17 cellular contexts compared by ENCODE assay signal in the genomic region with DNA sequence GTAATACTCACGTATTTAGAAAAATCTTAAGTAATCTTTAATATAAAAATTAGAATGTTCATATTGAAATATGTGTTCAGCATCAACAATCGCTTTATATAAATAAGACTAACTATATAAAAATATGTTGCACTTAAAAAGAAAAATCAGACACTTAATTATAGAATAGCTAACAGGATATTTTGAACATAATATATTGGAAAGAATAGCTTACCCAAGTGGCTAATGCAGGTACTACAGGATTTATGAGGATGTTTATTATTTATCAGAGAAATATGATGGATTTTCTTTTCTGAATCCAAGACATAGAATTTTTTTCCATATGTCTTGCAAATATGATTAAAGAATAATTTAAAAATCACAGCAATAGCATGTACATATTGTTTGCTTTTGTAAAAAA.
A peak's percentile ranks its signal among the peaks of the same experiment; 100 is the strongest.
DNase-seq lines count a peak whose midpoint lies in the region; TF ChIP-seq lines count a peak whose summit lies in the region.
"Had no signal": no experiment of that assay in that cellular context is flagged by ENCODE, and none has a peak within 500 bp of the region (broad histone marks: within the 10 kb centered on the region; RNA-seq: fewer than 3 reads in every experiment).

No MANE protein-coding gene starts in this region.

- in situ Hi-C loops in ACHN (cut with HindIII; ENCODE audit: low pct_ligation_motif_present, low pct_unique_long_range_greater_than_20kb, low sequenced_read_pairs), result no loop called here

- TF ChIP-seq CTCF in GM10266 (IDR thresholded peaks at IDR 0.05; ENCODE audit: control insufficient read depth, insufficient read depth, low read depth, missing control alignments) (peak; percentile 19), fibroblast of mammary gland (conservative IDR thresholded peaks at IDR 0.05; ENCODE audit: control insufficient read depth, insufficient read depth, low read depth, low read length) (peak; percentile 24)

- DNase-seq in ACHN, result peak; percentile 10
- DNase-seq in GM10266 (ENCODE audit: extremely low spot score), result no peak
- peak; percentile 23 for DNase-seq in RKO (ENCODE audit: low spot score)
- no peak for DNase-seq in fibroblast of mammary gland (ENCODE audit: low read depth)
- no peak for DNase-seq in activated effector memory CD4-positive, alpha-beta T cell treated with anti-CD3 and anti-CD28 coated beads, Interleukin-2, amount 50 U/mL, for 16 hours
- DNase-seq in activated naive CD4-positive, alpha-beta T cell treated with anti-CD3 and anti-CD28 coated beads, Interleukin-2, amount 50 U/mL, for 16 hours, result no peak
- DNase-seq in NCI-H524 (lab: John Stamatoyannopoulos, UW), result no peak
- DNase-seq in NCI-H510A (lab: John Stamatoyannopoulos, UW), result no peak
- DNase-seq: activated CD4-positive, alpha-beta memory T cell treated with anti-CD3 and anti-CD28 coated beads for 36 hours; activated naive CD8-positive, alpha-beta T cell treated with anti-CD3 and anti-CD28 coated beads, Interleukin-2, amount 50 U/mL, for 24 hours; esophagus squamous epithelium; H7; kidney glomerular epithelial cell; NCI-H226; stimulated activated CD4-positive, alpha-beta T cell treated with anti-CD3 and anti-CD28 coated beads, Interleukin-2, amount 100 ng/mL, for 24 hours; stimulated activated naive CD8-positive, alpha-beta T cell treated with anti-CD3 and anti-CD28 coated beads, Interleukin-15, amount 100 ng/mL, for 72 hours had no signal

- no peak overlapping the region for H3K4me3 ChIP-seq in fibroblast of mammary gland (ENCODE audit: control insufficient read depth, low read depth, low read length)
- H3K4me3 ChIP-seq: esophagus squamous epithelium, SK-N-MC had no signal

Comparison
In these comparisons a context has a peak if more than half of its experiments do, and no peak if none do; other contexts are left out.
1. DNase-seq: peak in ACHN (single experiment) and RKO (single experiment); none in GM10266 (single experiment), fibroblast of mammary gland (single experiment), activated effector memory CD4-positive, alpha-beta T cell treated with anti-CD3 and anti-CD28 coated beads, Interleukin-2, amount 50 U/mL, for 16 hours (single experiment), activated naive CD4-positive, alpha-beta T cell treated with anti-CD3 and anti-CD28 coated beads, Interleukin-2, amount 50 U/mL, for 16 hours (single experiment), NCI-H524 (0 of 2) and NCI-H510A (single experiment).